11 cellular contexts compared by ENCODE assay signal in genomic region chr5:3602713-3603502, GRCh38. TPM values are rescaled to one million over a fixed set of nuclear protein-coding genes. Genes with fewer than 3 reads are reported as not detected.
A peak's percentile ranks its signal among the peaks of the same experiment; 100 is the strongest.
DNase-seq lines count a peak whose midpoint lies in the region; ATAC-seq, FAIRE-seq and TF ChIP-seq lines count a peak whose summit lies in the region.
"Had no signal": no experiment of that assay in that cellular context is flagged by ENCODE, and none has a peak within 500 bp of the region (broad histone marks: within the 10 kb centered on the region; RNA-seq: fewer than 3 reads in every experiment).

No MANE protein-coding gene starts in this region.

- FAIRE-seq in astrocyte (lab: Jason Lieb, UNC): no peak
- FAIRE-seq: RCC 7860 had no signal

- TF ChIP-seq CTCF in astrocyte (IDR thresholded peaks at IDR 0.05; ENCODE audit: insufficient read depth, low read depth, low read length): peak; percentile 16
- peak; percentile 73 for TF ChIP-seq CTCF in hepatocyte (IDR thresholded peaks at IDR 0.05; ENCODE audit: poor library complexity)

- no peak overlapping the region for H3K27ac Mint-ChIP-seq in astrocyte (ENCODE audit: unreplicated experiment)

- H4K20me1 ChIP-seq in astrocyte (ENCODE audit: insufficient read depth, low read length) (peaks cover 22% of the 10 kb centered on the region), hepatocyte (ENCODE audit: insufficient read depth, poor library complexity, severe bottlenecking) (no peaks in the 10 kb centered on the region)

- peak overlapping the region; percentile 33 for H3K4me3 ChIP-seq in astrocyte (ENCODE audit: insufficient read depth, low read depth, low read length)
- no peak overlapping the region for H3K4me3 ChIP-seq in hepatocyte
- H3K4me3 ChIP-seq: gastrocnemius medialis had no signal

- H3K4me2 ChIP-seq in astrocyte (ENCODE audit: low read length) (peak overlapping the region; percentile 90), hepatocyte (peak overlapping the region; percentile 83)

- H3K9me3 Mint-ChIP-seq in astrocyte (ENCODE audit: unreplicated experiment): peaks cover 16% of the 10 kb centered on the region

- H3K79me2 ChIP-seq in astrocyte (ENCODE audit: insufficient read depth, low read length) (peaks cover 66% of the 10 kb centered on the region), hepatocyte (no peaks in the 10 kb centered on the region)

- no peak overlapping the region for H3K4me3 Mint-ChIP-seq in astrocyte (ENCODE audit: unreplicated experiment)

- WGBS in hepatocyte (ENCODE audit: low lambda C conversion rate, missing lambda C conversion rate): 9% methylated on average over 37 of the region's 48 CpGs

- H3K36me3 ChIP-seq in astrocyte (ENCODE audit: insufficient read depth, low read length): no peaks in the 10 kb centered on the region
- H3K36me3 ChIP-seq in hepatocyte (replicated peaks; ENCODE audit: insufficient read depth, low read depth): no peaks in the 10 kb centered on the region
- H3K36me3 ChIP-seq: gastrocnemius medialis had no signal

- H3K27ac ChIP-seq in astrocyte (ENCODE audit: low read depth, low read length): peak overlapping the region; percentile 26
- H3K27ac ChIP-seq in hepatocyte: no peak overlapping the region
- H3K27ac ChIP-seq: gastrocnemius medialis had no signal

- no peak for ATAC-seq in GM18909 (IDR thresholded peaks at IDR 0.05; ENCODE audit: poor library complexity, unreplicated experiment)
- ATAC-seq: gastrocnemius medialis had no signal

- H3K27me3 ChIP-seq in astrocyte (ENCODE audit: insufficient read depth, low read length): peaks cover 17% of the 10 kb centered on the region
- H3K27me3 ChIP-seq in hepatocyte: peaks cover 99% of the 10 kb centered on the region

- no peak overlapping the region for H2AFZ ChIP-seq in astrocyte (ENCODE audit: low read depth, low read length)
- H2AFZ ChIP-seq in hepatocyte: peak overlapping the region; percentile 25

- no peaks in the 10 kb centered on the region for H3K9me2 ChIP-seq in hepatocyte (replicated peaks; ENCODE audit: insufficient read depth)

- H3K27me3 Mint-ChIP-seq in astrocyte (ENCODE audit: low read depth, unreplicated experiment): peaks cover 75% of the 10 kb centered on the region

- peaks cover 3% of the 10 kb centered on the region for H3K36me3 Mint-ChIP-seq in astrocyte (ENCODE audit: low read depth, unreplicated experiment)

- peak overlapping the region; percentile 75 for H3K9ac ChIP-seq in astrocyte (ENCODE audit: low read length)

- H3K4me1 Mint-ChIP-seq in astrocyte (ENCODE audit: low read depth, unreplicated experiment): no peaks in the 10 kb centered on the region

- peak; percentile 74 for DNase-seq in GM03348 (ENCODE audit: low spot score)
- peak; percentile 34 for DNase-seq in astrocyte (ENCODE audit: low read depth)
- peak; percentile 71 for DNase-seq in hepatocyte (ENCODE audit: low spot score)
- DNase-seq in retina: peak; percentile 70
- no peak for DNase-seq in NCI-H2081 treated with DMSO at 0.1 percent for 48 hours (lab: John Stamatoyannopoulos, UW)
- DNase-seq in NCI-H2196 treated with DMSO at 0.1 percent for 48 hours (lab: John Stamatoyannopoulos, UW; ENCODE audit: unreplicated experiment): no peak
- no peak for DNase-seq in NCI-H2171 (lab: John Stamatoyannopoulos, UW)
- DNase-seq: gastrocnemius medialis, Karpas-422 had no signal

- H3K9me3 ChIP-seq in astrocyte (ENCODE audit: insufficient read depth, low read depth, low read length): no peaks in the 10 kb centered on the region
- no peaks in the 10 kb centered on the region for H3K9me3 ChIP-seq in hepatocyte (ENCODE audit: low read depth)
- H3K9me3 ChIP-seq: gastrocnemius medialis had no signal

- H3K4me1 ChIP-seq in astrocyte (ENCODE audit: insufficient read depth, low read length) (peaks cover 29% of the 10 kb centered on the region), hepatocyte (ENCODE audit: insufficient read depth) (peaks cover 13% of the 10 kb centered on the region)

RNA-seq across cellular contexts. Expression of gene IRX1, which starts 7.3 kb away (rescaled TPM):
- total RNA-seq in astrocyte (0.14 and 0.52 TPM in 2 replicates), hepatocyte (3.8 and 4.3 TPM in 2 replicates)
- 10.2 and 15.9 TPM in 2 replicates for polyA plus RNA-seq in hepatocyte
- total RNA-seq: gastrocnemius medialis had no signal

Comparison
In these comparisons a context has a peak if more than half of its experiments do, and no peak if none do; other contexts are left out.
1. DNase-seq: peak in GM03348 (single experiment), astrocyte (single experiment), hepatocyte (single experiment) and retina (single experiment); none in NCI-H2081 treated with DMSO at 0.1 percent for 48 hours (single experiment), NCI-H2196 treated with DMSO at 0.1 percent for 48 hours (single experiment) and NCI-H2171 (single experiment).